25 cellular contexts compared by ENCODE assay signal in the genomic region with DNA sequence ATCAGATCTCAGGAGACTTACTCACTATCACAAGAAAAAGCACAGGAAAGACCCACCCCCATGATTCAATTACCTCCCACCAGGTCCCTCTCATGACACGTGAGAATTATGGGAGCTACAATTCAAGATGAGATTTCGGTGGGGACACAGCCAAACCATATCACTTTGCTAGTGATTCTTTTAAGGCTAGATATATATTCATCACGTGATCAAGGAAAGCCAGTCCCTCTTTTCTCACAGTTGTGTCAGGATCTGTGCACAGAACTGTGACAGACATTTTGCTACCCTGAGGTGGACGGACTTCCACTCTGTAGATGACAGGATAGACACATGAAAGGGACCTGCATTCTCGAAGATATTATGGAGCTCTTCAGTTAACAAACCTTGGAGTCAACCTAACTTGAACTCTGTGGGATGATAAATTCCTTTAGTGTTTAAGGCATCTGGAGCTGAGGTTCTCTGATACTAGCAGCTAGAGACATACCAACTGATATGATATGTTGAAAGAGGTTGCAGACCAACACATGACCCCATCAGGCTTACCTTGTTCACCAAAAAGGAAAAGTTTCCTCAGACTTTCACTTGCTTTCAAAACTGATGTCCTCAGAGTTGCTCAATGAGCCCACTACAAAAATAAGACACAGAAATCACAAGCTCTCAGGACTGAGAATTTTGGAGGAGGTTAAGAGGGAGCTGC.
DNase-seq lines count a peak whose midpoint lies in the region; ATAC-seq and TF ChIP-seq lines count a peak whose summit lies in the region.
"Had no signal": no experiment of that assay in that cellular context is flagged by ENCODE, and none has a peak within 500 bp of the region (broad histone marks: within the 10 kb centered on the region; RNA-seq: fewer than 3 reads in every experiment).

No MANE protein-coding gene starts in this region.

- H3K79me2 ChIP-seq in SK-N-SH (ENCODE audit: insufficient read depth) (no peaks in the 10 kb centered on the region), osteoblast (ENCODE audit: insufficient read depth, low read length) (no peaks in the 10 kb centered on the region)

- H3K4me2 ChIP-seq in SK-N-SH = no peak overlapping the region
- peak overlapping the region; percentile 14 for H3K4me2 ChIP-seq in osteoblast (ENCODE audit: insufficient read depth, low read length)
- H3K4me2 ChIP-seq: A549 had no signal

- H3K4me1 ChIP-seq in SK-N-SH (ENCODE audit: control insufficient read depth in 1 of 2, insufficient read depth in 2 of 2, low read depth in 1 of 2, low read length in 1 of 2) = peaks cover 0 to 5% of the 10 kb centered on the region in 2 experiments; a peak in 1 of 4 replicates
- peaks cover 16% of the 10 kb centered on the region for H3K4me1 ChIP-seq in osteoblast (ENCODE audit: insufficient read depth, low read length)
- H3K4me1 ChIP-seq: A549, testis had no signal

- no peaks in the 10 kb centered on the region for H3K9me2 ChIP-seq in SK-N-SH

- POLR2A ChIA-PET in SK-N-SH (lab: Yijun Ruan, JAX) = no interaction called here

- ATAC-seq in SK-N-SH treated with all-trans-retinoic acid at 6 μM for 48 hours (peak; percentile 34; the same call in 1 of the 3 replicates), HG03460 (IDR thresholded peaks at IDR 0.05; ENCODE audit: unreplicated experiment) (no peak)
- ATAC-seq: A549; activated naive CD8-positive, alpha-beta T cell treated with anti-CD3 and anti-CD28 coated beads, Interleukin-2, amount 50 U/mL, for 24 hours; activated T-helper 17 cell treated with anti-CD3 and anti-CD28 coated beads, Interleukin-2, amount 50 U/mL, for 72 hours; left colon; natural killer cell treated with Interleukin-12 subunit alpha and Interleukin-12 subunit beta and Interleukin-15 and Interleukin-18, amount 100 ng/mL, for 72 hours; stimulated activated naive B cell treated with anti-CD40 and anti-IgM and Interleukin-4, amounts not matched to agents 10 μg/mL and 1 μg/mL and 100 μg/mL, for 72 hours had no signal

- H3K9ac ChIP-seq in SK-N-SH = no peak overlapping the region
- H3K9ac ChIP-seq: BLaER1 treated with 17β-estradiol and CSF1 and Interleukin-3, amounts not matched to agents 10 nM and 100 nM had no signal

- DNase-seq in SK-N-SH (no peak), NCI-H226 (peak; percentile 90), fibroblast of mammary gland (ENCODE audit: low read depth) (peak; percentile 16), osteoblast (ENCODE audit: insufficient read length, low spot score, missing footprints) (no peak), activated gamma-delta T cell (lab: John Stamatoyannopoulos, UW) (no peak)
- no peak for DNase-seq in activated naive CD8-positive, alpha-beta T cell treated with anti-CD3 and anti-CD28 coated beads for 36 hours
- DNase-seq: activated naive CD8-positive, alpha-beta T cell treated with anti-CD3 and anti-CD28 coated beads, Interleukin-2, amount 50 U/mL, for 24 hours; Calu3; erythroblast; KBM-7; left colon; NCI-H1092 treated with DMSO at 0.1 percent for 48 hours; NCI-H2029; posterior cingulate gyrus; stimulated activated CD4-positive, alpha-beta T cell treated with anti-CD3 and anti-CD28 coated beads, Interleukin-1b, Interleukin-23, amount 100 ng/mL, for 48 hours; stimulated activated naive B cell treated with anti-CD40 and anti-IgM and Interleukin-4, amounts not matched to agents 10 μg/mL and 1 μg/mL and 100 μg/mL, for 72 hours; testis had no signal

- H3K4me3 ChIP-seq in SK-N-SH (ENCODE audit: low read depth in 2 of 2, low read length in 1 of 2) (no peak overlapping the region), fibroblast of mammary gland (ENCODE audit: control insufficient read depth, low read depth, low read length) (no peak overlapping the region), osteoblast (ENCODE audit: insufficient read depth, low read length) (no peak overlapping the region)
- H3K4me3 ChIP-seq: A549; BLaER1 treated with 17β-estradiol and CSF1 and Interleukin-3, amounts not matched to agents 10 nM and 100 nM; testis had no signal

- H3K27ac ChIP-seq in SK-N-SH (ENCODE audit: low read depth in 2 of 2, low read length in 1 of 2) = no peak overlapping the region
- H3K27ac ChIP-seq in osteoblast (ENCODE audit: low read depth, low read length) = peak overlapping the region; percentile 22
- H3K27ac ChIP-seq: A549; BLaER1 treated with 17β-estradiol and CSF1 and Interleukin-3, amounts not matched to agents 10 nM and 100 nM; testis had no signal

- H2AFZ ChIP-seq in SK-N-SH (ENCODE audit: low read depth) = no peak overlapping the region
- peak overlapping the region; percentile 1 for H2AFZ ChIP-seq in osteoblast (ENCODE audit: low read length)

- H3K36me3 ChIP-seq in SK-N-SH (replicated peaks in 1 of 2; ENCODE audit: control insufficient read depth in 1 of 2, insufficient read depth in 2 of 2, low read length in 1 of 2) = no peaks in the 10 kb centered on the region
- no peaks in the 10 kb centered on the region for H3K36me3 ChIP-seq in osteoblast (ENCODE audit: insufficient read depth, low read length)
- H3K36me3 ChIP-seq: BLaER1 treated with 17β-estradiol and CSF1 and Interleukin-3, amounts not matched to agents 10 nM and 100 nM had no signal

- no peak overlapping the region for H3K27ac Mint-ChIP-seq in activated naive CD8-positive, alpha-beta T cell treated with anti-CD3 and anti-CD28 coated beads for 36 hours
- H3K27ac Mint-ChIP-seq: activated naive CD8-positive, alpha-beta T cell treated with anti-CD3 and anti-CD28 coated beads, Interleukin-2, amount 50 U/mL, for 24 hours; activated T-helper 17 cell treated with anti-CD3 and anti-CD28 coated beads, Interleukin-2, amount 50 U/mL, for 72 hours; mesothelial cell of epicardium; natural killer cell treated with Interleukin-12 subunit alpha and Interleukin-12 subunit beta and Interleukin-15 and Interleukin-18, amount 100 ng/mL, for 72 hours; stimulated activated naive B cell treated with anti-CD40 and anti-IgM and Interleukin-4, amounts not matched to agents 10 μg/mL and 1 μg/mL and 100 μg/mL, for 72 hours had no signal

- no peak for TF ChIP-seq EP300 in SK-N-SH (IDR thresholded peaks at IDR 0.05; ENCODE audit: borderline replicate concordance in 1 of 2, low read depth in 1 of 2, low read length in 1 of 2)

- 69% methylated on average over 5 of the region's 5 CpGs for WGBS in SK-N-SH (ENCODE audit: low lambda C conversion rate)

- H3K27me3 ChIP-seq in SK-N-SH (ENCODE audit: insufficient read depth) (no peaks in the 10 kb centered on the region), osteoblast (ENCODE audit: insufficient read depth, low read length) (peaks cover 5% of the 10 kb centered on the region)
- H3K27me3 ChIP-seq: BLaER1 treated with 17β-estradiol and CSF1 and Interleukin-3, amounts not matched to agents 10 nM and 100 nM; testis had no signal

- H3K27me3 Mint-ChIP-seq in activated naive CD8-positive, alpha-beta T cell treated with anti-CD3 and anti-CD28 coated beads for 36 hours = peaks cover 6% of the 10 kb centered on the region

- no peak overlapping the region for H3K4me3 Mint-ChIP-seq in activated naive CD8-positive, alpha-beta T cell treated with anti-CD3 and anti-CD28 coated beads for 36 hours
- H3K4me3 Mint-ChIP-seq: activated naive CD8-positive, alpha-beta T cell treated with anti-CD3 and anti-CD28 coated beads, Interleukin-2, amount 50 U/mL, for 24 hours; activated T-helper 17 cell treated with anti-CD3 and anti-CD28 coated beads, Interleukin-2, amount 50 U/mL, for 72 hours; central memory CD8-positive, alpha-beta T cell; mesothelial cell of epicardium; natural killer cell treated with Interleukin-12 subunit alpha and Interleukin-12 subunit beta and Interleukin-15 and Interleukin-18, amount 100 ng/mL, for 72 hours; stimulated activated naive B cell treated with anti-CD40 and anti-IgM and Interleukin-4, amounts not matched to agents 10 μg/mL and 1 μg/mL and 100 μg/mL, for 72 hours had no signal

- H4K20me1 ChIP-seq in SK-N-SH (ENCODE audit: insufficient read depth) = no peaks in the 10 kb centered on the region
- H4K20me1 ChIP-seq in osteoblast (ENCODE audit: insufficient read depth, low read length) = no peaks in the 10 kb centered on the region
- H4K20me1 ChIP-seq: BLaER1 treated with 17β-estradiol and CSF1 and Interleukin-3, amounts not matched to agents 10 nM and 100 nM had no signal

- H3F3A ChIP-seq in SK-N-SH (replicated peaks; ENCODE audit: insufficient read depth) = no peaks in the 10 kb centered on the region

- no peaks in the 10 kb centered on the region for H3K9me3 Mint-ChIP-seq in activated naive CD8-positive, alpha-beta T cell treated with anti-CD3 and anti-CD28 coated beads for 36 hours
- H3K9me3 Mint-ChIP-seq: central memory CD8-positive, alpha-beta T cell; natural killer cell treated with Interleukin-12 subunit alpha and Interleukin-12 subunit beta and Interleukin-15 and Interleukin-18, amount 100 ng/mL, for 72 hours had no signal

- H3K4me1 Mint-ChIP-seq in activated naive CD8-positive, alpha-beta T cell treated with anti-CD3 and anti-CD28 coated beads for 36 hours = no peaks in the 10 kb centered on the region
- H3K4me1 Mint-ChIP-seq: activated naive CD8-positive, alpha-beta T cell treated with anti-CD3 and anti-CD28 coated beads, Interleukin-2, amount 50 U/mL, for 24 hours; activated T-helper 17 cell treated with anti-CD3 and anti-CD28 coated beads, Interleukin-2, amount 50 U/mL, for 72 hours; central memory CD8-positive, alpha-beta T cell; stimulated activated naive B cell treated with anti-CD40 and anti-IgM and Interleukin-4, amounts not matched to agents 10 μg/mL and 1 μg/mL and 100 μg/mL, for 72 hours had no signal

- H3K9me3 ChIP-seq in SK-N-SH (no peaks in the 10 kb centered on the region), osteoblast (ENCODE audit: low read depth, low read length) (no peaks in the 10 kb centered on the region)
- H3K9me3 ChIP-seq: A549, testis had no signal

- no peak for TF ChIP-seq CTCF in SK-N-SH (IDR thresholded peaks at IDR 0.05)
- no peak for TF ChIP-seq CTCF in fibroblast of mammary gland (conservative IDR thresholded peaks at IDR 0.05; ENCODE audit: control insufficient read depth, insufficient read depth, low read depth, low read length)
- no peak for TF ChIP-seq CTCF in osteoblast (IDR thresholded peaks at IDR 0.05; ENCODE audit: extremely low read depth, low read depth, low read length)

- no peaks in the 10 kb centered on the region for H3K36me3 Mint-ChIP-seq in activated naive CD8-positive, alpha-beta T cell treated with anti-CD3 and anti-CD28 coated beads for 36 hours
- H3K36me3 Mint-ChIP-seq: mesothelial cell of epicardium; natural killer cell treated with Interleukin-12 subunit alpha and Interleukin-12 subunit beta and Interleukin-15 and Interleukin-18, amount 100 ng/mL, for 72 hours; stimulated activated naive B cell treated with anti-CD40 and anti-IgM and Interleukin-4, amounts not matched to agents 10 μg/mL and 1 μg/mL and 100 μg/mL, for 72 hours had no signal

- TF ChIP-seq RAD21 in SK-N-SH (IDR thresholded peaks at IDR 0.05; ENCODE audit: low read length) = no peak

- CTCF ChIA-PET in SK-N-SH (lab: Yijun Ruan, JAX) = interaction anchor here (1.1 kb wide), 1 partner anchor 687 kb away, joined by 3 read pairs; no protein-coding TSS in a partner anchor

TF ChIP-seq in SK-N-SH treated with all-trans-retinoic acid at 6 μM for 48 hours, 23 proteins besides CTCF, POLR2A, EP300 and RAD21:
- no peak for TF ChIP-seq ZFP3 (CRISPR knock-in tag; IDR thresholded peaks at IDR 0.05)

TF ChIP-seq in SK-N-SH, 30 proteins besides CTCF, POLR2A, EP300 and RAD21 (continues in another document):
- TF ChIP-seq GATA2 (CRISPR knock-in tag; IDR thresholded peaks at IDR 0.05) = no peak
- no peak for TF ChIP-seq GABPA (IDR thresholded peaks at IDR 0.05; ENCODE audit: low read depth)
- TF ChIP-seq FOXJ3 (CRISPR knock-in tag; IDR thresholded peaks at IDR 0.05) = no peak

Comparison
In these comparisons a context has a peak if more than half of its experiments do, and no peak if none do; other contexts are left out.
1. DNase-seq: peak in NCI-H226 (single experiment) and fibroblast of mammary gland (single experiment); none in SK-N-SH (single experiment), osteoblast (single experiment), activated gamma-delta T cell (single experiment) and activated naive CD8-positive, alpha-beta T cell treated with anti-CD3 and anti-CD28 coated beads for 36 hours (single experiment).